17 cellular contexts compared by ENCODE assay signal in the genomic region with DNA sequence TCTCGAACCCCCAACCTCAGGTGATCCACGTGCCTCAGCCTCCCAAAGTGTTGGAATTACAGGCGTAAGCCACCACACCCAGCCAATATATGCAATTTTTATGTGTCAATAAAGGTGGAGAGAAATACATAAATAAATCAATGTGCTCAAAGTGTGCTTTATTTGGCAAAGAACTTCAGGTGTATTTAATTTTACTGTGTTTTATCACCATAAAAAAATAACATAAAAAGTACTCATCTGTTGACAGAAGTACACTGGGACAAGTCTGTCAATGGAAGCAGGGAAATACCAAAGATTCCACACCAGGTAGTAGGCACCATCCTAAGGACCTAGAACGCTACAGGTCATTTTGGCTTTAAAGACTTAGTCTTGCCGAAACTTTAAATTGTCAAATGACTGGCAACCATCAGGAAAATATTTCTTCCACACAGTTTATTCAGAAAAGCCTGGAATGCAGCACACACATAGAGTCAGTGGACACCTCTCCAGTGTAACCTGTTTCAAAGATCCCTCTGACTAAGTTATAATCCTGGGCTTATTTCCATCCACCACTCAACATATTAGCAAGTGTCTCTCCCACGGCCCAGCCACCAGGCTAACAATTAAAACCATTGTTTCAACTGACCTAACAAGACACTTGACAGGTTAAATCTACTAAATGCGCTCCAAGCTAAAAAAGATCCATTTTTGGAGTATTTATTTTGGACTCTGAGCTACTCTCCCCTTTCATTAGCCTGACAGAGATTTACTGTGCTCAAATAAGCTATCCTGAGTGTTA. TPM values are rescaled to one million over a fixed set of nuclear protein-coding genes. Genes with fewer than 3 reads are reported as not detected.
DNase-seq lines count a peak whose midpoint lies in the region; ATAC-seq and TF ChIP-seq lines count a peak whose summit lies in the region.
"Had no signal": no experiment of that assay in that cellular context is flagged by ENCODE, and none has a peak within 500 bp of the region (broad histone marks: within the 10 kb centered on the region; RNA-seq: fewer than 3 reads in every experiment).

No MANE protein-coding gene starts in this region.

- peak overlapping the region in 6 of 11 experiments; percentile 79 to 90 (median 82); a peak in 11 of 22 replicates for H3K4me2 ChIP-seq in BLaER1 treated with 17β-estradiol and CSF1 and Interleukin-3, amounts not matched to agents 10 nM and 100 nM
- peak overlapping the region; percentile 93; the same call in 1 of the 2 replicates for H3K4me2 ChIP-seq in PC-9
- H3K4me2 ChIP-seq: KMS-11 had no signal

- H3K4me1 ChIP-seq in BLaER1 treated with 17β-estradiol and CSF1 and Interleukin-3, amounts not matched to agents 10 nM and 100 nM, result peaks cover 30 to 49% (median 35%) of the 10 kb centered on the region in 10 experiments
- H3K4me1 ChIP-seq in CD8-positive, alpha-beta memory T cell (ENCODE audit: insufficient read depth, low read length), result peaks cover 51% of the 10 kb centered on the region
- H3K4me1 ChIP-seq in PC-9 (replicated peaks; ENCODE audit: insufficient read depth), result peaks cover 37% of the 10 kb centered on the region

- no peak for DNase-seq in CD8-positive, alpha-beta memory T cell
- DNase-seq in PC-9, result no peak
- no peak for DNase-seq in effector memory CD8-positive, alpha-beta T cell
- DNase-seq in OCI-M1 (lab: John Stamatoyannopoulos, UW), result no peak
- DNase-seq: activated T-cell treated with anti-CD3 and anti-CD28 coated beads for 4 hours, amniotic stem cell, BE2C, DMS53, NCI-H146 had no signal

- no peak overlapping the region for H3K4me3 ChIP-seq in BLaER1 treated with 17β-estradiol and CSF1 and Interleukin-3, amounts not matched to agents 10 nM and 100 nM
- no peak overlapping the region for H3K4me3 ChIP-seq in CD8-positive, alpha-beta memory T cell (ENCODE audit: low read length)
- H3K4me3 ChIP-seq in PC-9, result 0 out of 2 replicates have a peak overlapping the region, but pooled peaks have one; percentile 1

- POLR2A ChIA-PET in CD8-positive, alpha-beta memory T cell (lab: Charles Lee), result no interaction called here
- POLR2A ChIA-PET in PC-9 (lab: Charles Lee; ENCODE audit: unreplicated experiment), result no interaction called here

- H4K20me1 ChIP-seq in BLaER1 treated with 17β-estradiol and CSF1 and Interleukin-3, amounts not matched to agents 10 nM and 100 nM, result peaks cover 11 to 87% (median 59%) of the 10 kb centered on the region in 11 experiments; a peak in 19 of 22 replicates
- peaks cover 10% of the 10 kb centered on the region; the same call in 1 of the 2 replicates for H4K20me1 ChIP-seq in PC-9 (ENCODE audit: insufficient read depth)

- CTCF ChIA-PET in CD8-positive, alpha-beta memory T cell (lab: Charles Lee), result no interaction called here
- CTCF ChIA-PET in PC-9 (lab: Charles Lee), result no interaction called here

- peaks cover 90% of the 10 kb centered on the region for H3K79me2 ChIP-seq in PC-9 (ENCODE audit: low read depth)

- H3K4me3 Mint-ChIP-seq in CD8-positive, alpha-beta memory T cell, result peak overlapping the region in 5 of 7 donors; percentile 13 to 65 (median 52)
- no peak overlapping the region for H3K4me3 Mint-ChIP-seq in effector memory CD8-positive, alpha-beta T cell
- H3K4me3 Mint-ChIP-seq: memory B cell had no signal

- H2AFZ ChIP-seq in PC-9, result no peak overlapping the region

- no peaks in the 10 kb centered on the region for H3K9me2 ChIP-seq in PC-9 (ENCODE audit: insufficient read depth)

- no peak for ATAC-seq in effector memory CD8-positive, alpha-beta T cell (replicated peaks)
- ATAC-seq in HG03469 (IDR thresholded peaks at IDR 0.05; ENCODE audit: unreplicated experiment), result no peak
- ATAC-seq in HG03520 (IDR thresholded peaks at IDR 0.05; ENCODE audit: unreplicated experiment), result no peak

- no peaks in the 10 kb centered on the region for H3K9me3 ChIP-seq in BLaER1 treated with 17β-estradiol and CSF1 and Interleukin-3, amounts not matched to agents 10 nM and 100 nM (replicated peaks in 1 of 11)
- no peaks in the 10 kb centered on the region for H3K9me3 ChIP-seq in CD8-positive, alpha-beta memory T cell (ENCODE audit: low read length)
- H3K9me3 ChIP-seq in PC-9 (ENCODE audit: insufficient read depth, low read depth), result no peaks in the 10 kb centered on the region
- H3K9me3 ChIP-seq: BE2C had no signal

- H3K9me3 Mint-ChIP-seq in CD8-positive, alpha-beta memory T cell, result no peaks in the 10 kb centered on the region
- no peaks in the 10 kb centered on the region for H3K9me3 Mint-ChIP-seq in effector memory CD8-positive, alpha-beta T cell
- H3K9me3 Mint-ChIP-seq: memory B cell, nephron had no signal

- H3K36me3 ChIP-seq in BLaER1 treated with 17β-estradiol and CSF1 and Interleukin-3, amounts not matched to agents 10 nM and 100 nM, result peaks cover 0 to 21% (median 0%) of the 10 kb centered on the region in 11 experiments; a peak in 5 of 22 replicates
- H3K36me3 ChIP-seq in CD8-positive, alpha-beta memory T cell (ENCODE audit: insufficient read depth, low read length), result no peaks in the 10 kb centered on the region
- 0 out of 2 replicates have a peak, but pooled peaks cover 4% of the 10 kb centered on the region for H3K36me3 ChIP-seq in PC-9 (ENCODE audit: low read depth)

- peaks cover 77 to 90% (median 87%) of the 10 kb centered on the region in 3 donors for H3K4me1 Mint-ChIP-seq in CD8-positive, alpha-beta memory T cell
- H3K4me1 Mint-ChIP-seq in effector memory CD8-positive, alpha-beta T cell (ENCODE audit: low read depth in 2 of 2), result peaks cover 58 to 63% of the 10 kb centered on the region in 2 donors

- peak overlapping the region in 8 of 11 experiments; percentile 1 to 96 (median 62); a peak in 12 of 22 replicates for H3K27ac ChIP-seq in BLaER1 treated with 17β-estradiol and CSF1 and Interleukin-3, amounts not matched to agents 10 nM and 100 nM
- H3K27ac ChIP-seq in CD8-positive, alpha-beta memory T cell (ENCODE audit: low read depth, low read length), result no peak overlapping the region
- H3K27ac ChIP-seq in PC-9, result no peak overlapping the region
- H3K27ac ChIP-seq: HL-60, KMS-11, RWPE1 had no signal

- H3K9ac ChIP-seq in BLaER1 treated with 17β-estradiol and CSF1 and Interleukin-3, amounts not matched to agents 10 nM and 100 nM, result no peak overlapping the region
- H3K9ac ChIP-seq: KMS-11 had no signal

- H3K36me3 Mint-ChIP-seq in CD8-positive, alpha-beta memory T cell, result peaks cover 0 to 11% (median 4%) of the 10 kb centered on the region in 3 donors
- peaks cover 11% of the 10 kb centered on the region for H3K36me3 Mint-ChIP-seq in effector memory CD8-positive, alpha-beta T cell (ENCODE audit: insufficient read depth)

- intact Hi-C loops in PC-9 (cut with micrococcal nuclease; ENCODE audit: unreplicated experiment), result no loop called here

- H3F3A ChIP-seq in PC-9 (ENCODE audit: insufficient read depth, low read depth), result peaks cover 23% of the 10 kb centered on the region

- H3K27me3 ChIP-seq in BLaER1 treated with 17β-estradiol and CSF1 and Interleukin-3, amounts not matched to agents 10 nM and 100 nM, result no peaks in the 10 kb centered on the region
- H3K27me3 ChIP-seq in CD8-positive, alpha-beta memory T cell (ENCODE audit: insufficient read depth, low read length, poor library complexity, severe bottlenecking), result no peaks in the 10 kb centered on the region
- no peaks in the 10 kb centered on the region for H3K27me3 ChIP-seq in PC-9 (ENCODE audit: insufficient read depth, low read depth)
- H3K27me3 ChIP-seq: BE2C had no signal

- BruUV-seq in PC-9 (replicated peaks; lab: Mats Ljungman, UMichigan), result no TSS peak

- peak overlapping the region in 4 of 8 donors; percentile 0 to 43 (median 8) for H3K27ac Mint-ChIP-seq in CD8-positive, alpha-beta memory T cell
- H3K27ac Mint-ChIP-seq in effector memory CD8-positive, alpha-beta T cell, result peak overlapping the region; percentile 26 to 29
- H3K27ac Mint-ChIP-seq: memory B cell, nephron had no signal

- H3K27me3 Mint-ChIP-seq in CD8-positive, alpha-beta memory T cell, result no peaks in the 10 kb centered on the region
- H3K27me3 Mint-ChIP-seq in effector memory CD8-positive, alpha-beta T cell, result no peaks in the 10 kb centered on the region
- H3K27me3 Mint-ChIP-seq: memory B cell had no signal

- no peak for TF ChIP-seq CTCF in PC-9 (conservative IDR thresholded peaks at IDR 0.05)

RNA-seq across cellular contexts. Expression of a gene that starts 4.2 kb away (rescaled TPM):
- 10 to 100 TPM; 87.6 to 96.6 TPM for total RNA-seq in CD8-positive, alpha-beta memory T cell
- polyA plus RNA-seq in CD8-positive, alpha-beta memory T cell, result 47.0 TPM
- 83.6 and 83.9 TPM in 2 replicates for total RNA-seq in PC-9 (2021)

RNA-seq across cellular contexts. Expression of a gene that starts 15.8 kb away (rescaled TPM):
- 100 to 1,000 TPM; 113 to 123 TPM for total RNA-seq in CD8-positive, alpha-beta memory T cell
- 54.3 TPM for polyA plus RNA-seq in CD8-positive, alpha-beta memory T cell
- total RNA-seq in PC-9 (2021), result 83.0 and 96.5 TPM in 2 replicates

RNA-seq across cellular contexts. Expression of a gene that starts 38.8 kb away (rescaled TPM):
- total RNA-seq in CD8-positive, alpha-beta memory T cell, result 10 to 100 TPM; 20.9 to 21.2 TPM
- 25.4 TPM for polyA plus RNA-seq in CD8-positive, alpha-beta memory T cell
- total RNA-seq in PC-9 (2021), result 7.0 and 10.8 TPM in 2 replicates

Comparison
In these comparisons a context has a peak if more than half of its experiments do, and no peak if none do; other contexts are left out.
1. H3K27ac ChIP-seq: peak in BLaER1 treated with 17β-estradiol and CSF1 and Interleukin-3, amounts not matched to agents 10 nM and 100 nM (8 of 11); none in CD8-positive, alpha-beta memory T cell (single experiment) and PC-9 (single experiment).
2. H3K4me3 Mint-ChIP-seq: peak in CD8-positive, alpha-beta memory T cell (5 of 7); none in effector memory CD8-positive, alpha-beta T cell (0 of 2).